ENCODE assay signal across 8 cellular contexts in the genomic region with DNA sequence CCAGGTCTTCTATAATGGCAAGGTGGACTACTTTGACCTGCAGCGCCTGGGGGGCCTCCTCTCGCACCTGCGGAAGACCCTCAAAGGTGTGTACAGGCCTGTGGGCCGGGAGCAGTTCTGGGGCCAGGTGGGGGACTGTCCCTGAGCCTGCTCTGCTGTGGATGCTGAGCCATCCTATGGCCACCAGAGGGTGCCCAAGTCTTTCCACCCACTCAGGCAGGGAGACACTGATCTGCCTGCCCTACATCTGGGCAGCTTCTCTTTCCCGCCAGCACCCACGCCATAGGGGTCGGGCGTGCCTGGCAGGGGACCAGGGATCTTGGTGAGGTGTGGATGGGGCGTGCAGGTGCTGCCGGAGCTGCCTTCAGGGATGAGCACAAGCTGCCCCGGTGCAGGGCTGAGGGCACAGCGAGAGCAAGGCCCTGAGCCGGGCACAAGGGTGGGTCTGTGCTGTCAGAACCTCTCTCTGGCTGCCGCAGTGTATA. TPM values are rescaled to one million over a fixed set of nuclear protein-coding genes. Genes with fewer than 3 reads are reported as not detected.
DNase-seq lines count a peak whose midpoint lies in the region; ATAC-seq and TF ChIP-seq lines count a peak whose summit lies in the region.

No MANE protein-coding gene starts in this region.

- H3K4me3 ChIP-seq in fibroblast of the aortic adventitia (ENCODE audit: low read depth, low read length) (no peak overlapping the region), osteoblast (ENCODE audit: insufficient read depth, low read length) (no peak overlapping the region)

- H3K9me3 ChIP-seq in osteoblast (ENCODE audit: low read depth, low read length) = no peaks in the 10 kb centered on the region

- no peaks in the 10 kb centered on the region for H3K4me1 ChIP-seq in osteoblast (ENCODE audit: insufficient read depth, low read length)

- no peak overlapping the region for H3K27ac ChIP-seq in osteoblast (ENCODE audit: low read depth, low read length)

- ATAC-seq in Right ventricle myocardium inferior (peak; percentile 77), HG03520 (IDR thresholded peaks at IDR 0.05; ENCODE audit: unreplicated experiment) (peak; percentile 85), HG03571 (IDR thresholded peaks at IDR 0.05; ENCODE audit: unreplicated experiment) (no peak)

- peaks cover 14% of the 10 kb centered on the region for H4K20me1 ChIP-seq in osteoblast (ENCODE audit: insufficient read depth, low read length)

- H3K79me2 ChIP-seq in osteoblast (ENCODE audit: insufficient read depth, low read length) = no peaks in the 10 kb centered on the region

- no peaks in the 10 kb centered on the region for H3K27me3 ChIP-seq in osteoblast (ENCODE audit: insufficient read depth, low read length)

- intact Hi-C loops in Right ventricle myocardium inferior (cut with DNase I) = no loop called here
- intact Hi-C loops in cardiac septum (cut with DNase I) = loop anchor here (5.0 kb wide), 1 partner anchor 134 kb away; no protein-coding TSS in a partner anchor

- DNase-seq in Right ventricle myocardium inferior (ENCODE audit: missing footprints) (peak; percentile 73), cardiac septum (ENCODE audit: low spot score) (no peak), activated T-helper 1 cell treated with Interleukin-2 at 50 U/mL for 16 hours (ENCODE audit: low read depth) (peak; percentile 32), fibroblast of the aortic adventitia (ENCODE audit: low read depth) (peak; percentile 58), osteoblast (ENCODE audit: insufficient read length, low spot score, missing footprints) (peak; percentile 99)

- TF ChIP-seq CTCF in fibroblast of the aortic adventitia (IDR thresholded peaks at IDR 0.05; ENCODE audit: insufficient read depth, low read length) (peak; percentile 87), osteoblast (IDR thresholded peaks at IDR 0.05; ENCODE audit: extremely low read depth, low read depth, low read length) (peak; percentile 84)

- no peak overlapping the region for H2AFZ ChIP-seq in osteoblast (ENCODE audit: low read length)

- H3K36me3 ChIP-seq in osteoblast (ENCODE audit: insufficient read depth, low read length) = peaks cover 32% of the 10 kb centered on the region

- H3K4me2 ChIP-seq in osteoblast (ENCODE audit: insufficient read depth, low read length) = no peak overlapping the region

TF ChIP-seq in PFSK-1, 5 proteins besides CTCF, POLR2A, EP300 and RAD21:
- TF ChIP-seq POLR2AphosphoS5 (IDR thresholded peaks at IDR 0.05; ENCODE audit: low read depth, low read length) = no peak
- TF ChIP-seq FOXP2 (optimal IDR thresholded peaks at IDR 0.05; ENCODE audit: borderline replicate concordance, extremely low read depth, extremely low read length, insufficient read depth) = peak; percentile 37
TF ChIP-seq in PFSK-1: peak in this region for 1.

RNA-seq across cellular contexts. Expression of a gene that starts 14.1 kb away (rescaled TPM):
- total RNA-seq in Right ventricle myocardium inferior (46.1 TPM), cardiac septum (59.4 TPM), fibroblast of the aortic adventitia (ENCODE audit: low replicate concordance) (19.4 and 22.7 TPM in 2 replicates), osteoblast (25.0 and 33.3 TPM in 2 replicates)
- 42.9 TPM for polyA plus RNA-seq in PFSK-1 (2012; ENCODE audit: insufficient read length, low read depth)

RNA-seq across cellular contexts. Expression of a gene that starts 14.2 kb away (rescaled TPM):
- total RNA-seq in Right ventricle myocardium inferior (4.6 TPM), cardiac septum (6.4 TPM), fibroblast of the aortic adventitia (ENCODE audit: low replicate concordance) (2.9 and 4.7 TPM in 2 replicates), osteoblast (6.5 and 6.9 TPM in 2 replicates)
- polyA plus RNA-seq in PFSK-1 (2012; ENCODE audit: insufficient read length, low read depth) = 16.6 TPM

RNA-seq across cellular contexts. Expression of a gene that starts 16.0 kb away (rescaled TPM):
- total RNA-seq in Right ventricle myocardium inferior (not detected), cardiac septum (0.35 TPM), fibroblast of the aortic adventitia (ENCODE audit: low replicate concordance) (0.27 and 0.65 TPM in 2 replicates), osteoblast (0.29 and 1.8 TPM in 2 replicates)
- 4.9 TPM for polyA plus RNA-seq in PFSK-1 (2012; ENCODE audit: insufficient read length, low read depth)

RNA-seq across cellular contexts. Expression of a gene that starts 20.3 kb away (rescaled TPM):
- 18.1 TPM for total RNA-seq in Right ventricle myocardium inferior
- 19.5 TPM for total RNA-seq in cardiac septum
- 38.7 TPM for polyA plus RNA-seq in PFSK-1 (2012; ENCODE audit: insufficient read length, low read depth)
- total RNA-seq in fibroblast of the aortic adventitia (ENCODE audit: low replicate concordance) = 14.3 and 31.0 TPM in 2 replicates
- total RNA-seq in osteoblast = 17.4 and 21.0 TPM in 2 replicates

RNA-seq across cellular contexts. Expression of a gene that starts 29.3 kb away (rescaled TPM):
- total RNA-seq in Right ventricle myocardium inferior (99.5 TPM), cardiac septum (81.4 TPM), fibroblast of the aortic adventitia (ENCODE audit: low replicate concordance) (41.1 and 87.7 TPM in 2 replicates), osteoblast (98.8 and 101 TPM in 2 replicates)
- polyA plus RNA-seq in PFSK-1 (2012; ENCODE audit: insufficient read length, low read depth) = 28.6 TPM
